22 cellular contexts compared by ENCODE assay signal in the genomic region with DNA sequence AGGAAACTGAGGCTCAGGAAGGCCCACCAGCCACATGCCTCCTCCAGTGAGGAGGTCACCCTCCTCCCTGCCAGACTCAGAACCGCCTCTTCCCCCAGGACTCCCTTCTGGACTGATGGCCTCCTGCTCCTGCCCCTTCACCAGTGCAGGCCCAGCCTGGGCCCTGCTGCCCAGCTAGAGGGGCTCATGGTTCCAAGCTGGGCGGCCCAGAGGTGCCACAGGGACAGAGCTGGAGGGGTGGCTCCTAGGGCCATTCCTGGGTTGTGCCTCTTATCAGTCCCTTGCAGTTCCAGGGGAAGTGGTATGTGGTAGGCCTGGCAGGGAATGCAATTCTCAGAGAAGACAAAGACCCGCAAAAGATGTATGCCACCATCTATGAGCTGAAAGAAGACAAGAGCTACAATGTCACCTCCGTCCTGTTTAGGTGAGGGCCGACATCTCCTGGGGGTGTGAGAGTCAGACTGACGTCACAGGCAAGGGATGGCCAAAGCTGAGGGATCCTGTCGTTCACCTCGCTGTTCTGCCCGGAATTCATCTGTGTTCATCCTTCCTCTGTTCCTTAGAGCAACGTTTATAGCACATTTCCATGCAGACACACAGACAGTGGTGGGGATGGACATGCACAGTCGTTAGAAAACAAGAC. TPM values are rescaled to one million over a fixed set of nuclear protein-coding genes. Genes with fewer than 3 reads are reported as not detected.
DNase-seq lines count a peak whose midpoint lies in the region; ATAC-seq, FAIRE-seq and TF ChIP-seq lines count a peak whose summit lies in the region.
"Had no signal": no experiment of that assay in that cellular context is flagged by ENCODE, and none has a peak within 500 bp of the region (broad histone marks: within the 10 kb centered on the region; RNA-seq: fewer than 3 reads in every experiment).

No MANE protein-coding gene starts in this region.

- BruUV-seq in HepG2 (replicated peaks; lab: Mats Ljungman, UMichigan) = no TSS peak

- TF ChIP-seq EP300 in HepG2 (IDR thresholded peaks at IDR 0.05; ENCODE audit: low read depth in 2 of 2, low read length in 2 of 2) (no peak), HepG2 (CRISPR knock-in tag; IDR thresholded peaks at IDR 0.05; ENCODE audit: borderline replicate concordance) (no peak)

- TF ChIP-seq RAD21 in HepG2 (CRISPR knock-in tag; IDR thresholded peaks at IDR 0.05) = no peak

- in situ Hi-C loops in HepG2 (cut with HindIII; ENCODE audit: extremely low pct_ligation_motif_present, low pct_unique_long_range_greater_than_20kb) = no loop called here

- FAIRE-seq in bronchial epithelial cell (lab: Jason Lieb, UNC) (no peak), HepG2 (lab: Jason Lieb, UNC) (no peak)
- FAIRE-seq: A204.1 had no signal

- TF ChIP-seq POLR2A in HepG2 (IDR thresholded peaks at IDR 0.05; ENCODE audit: insufficient read depth in 1 of 2, low read depth in 2 of 2, low read length in 2 of 2) = no peak

- no peak for TF ChIP-seq CTCF in bronchial epithelial cell (IDR thresholded peaks at IDR 0.05; ENCODE audit: insufficient read depth, low read length, severe bottlenecking)
- no peak for TF ChIP-seq CTCF in HepG2 (CRISPR knock-in tag; IDR thresholded peaks at IDR 0.05)

- H2AFZ ChIP-seq in HepG2 (ENCODE audit: low read length) = no peak overlapping the region

- no peaks in the 10 kb centered on the region for H4K20me1 ChIP-seq in HepG2 (ENCODE audit: insufficient read depth, low read length)

- CTCF ChIA-PET in HepG2 (lab: Yijun Ruan, JAX; ENCODE audit: low intra/inter-chr PET ratio, low total read pairs) = no interaction called here

- no peak; the same call in 2 of the 3 replicates for ATAC-seq in HepG2
- ATAC-seq in aorta (ENCODE audit: low FRiP score) = no peak
- no peak for ATAC-seq in GM21825 (IDR thresholded peaks at IDR 0.05; ENCODE audit: unreplicated experiment)

- H3K79me2 ChIP-seq in HepG2 (ENCODE audit: insufficient read depth, low read length) = no peaks in the 10 kb centered on the region

- H3K27ac ChIP-seq in HepG2 (ENCODE audit: extremely low read length, insufficient read depth, low read length) = no peak overlapping the region
- no peak overlapping the region for H3K27ac ChIP-seq in aorta (ENCODE audit: low read depth in 1 of 2, low read length in 2 of 2)
- H3K27ac ChIP-seq: psoas muscle had no signal

- H3K27me3 ChIP-seq in bronchial epithelial cell (ENCODE audit: control insufficient read depth, insufficient read depth, low read length) (no peaks in the 10 kb centered on the region), HepG2 (ENCODE audit: control insufficient read depth in 1 of 2, insufficient read depth in 2 of 2, low read length in 2 of 2) (peaks cover 9 to 50% of the 10 kb centered on the region in 2 experiments; a peak in 4 of 5 replicates), aorta (ENCODE audit: control insufficient read depth in 1 of 2, insufficient read depth in 2 of 2, low read length in 1 of 2) (no peaks in the 10 kb centered on the region), MG63 (no peaks in the 10 kb centered on the region)
- H3K27me3 ChIP-seq: heart left ventricle had no signal

- H3K4me3 ChIP-seq in bronchial epithelial cell (ENCODE audit: low read depth, low read length) (peak overlapping the region; percentile 14), HepG2 (replicated peaks in 1 of 3; ENCODE audit: insufficient read depth in 1 of 3, low read depth in 2 of 3, low read length in 3 of 3) (peak overlapping the region in 1 of 3 experiments; percentile 50; a peak in 1 of 6 replicates), aorta (ENCODE audit: low read length in 2 of 2) (no peak overlapping the region), MG63 (no peak overlapping the region)
- H3K4me3 ChIP-seq: psoas muscle had no signal

- intact Hi-C loops in HepG2 (cut with micrococcal nuclease; ENCODE audit: unreplicated experiment) = no loop called here
- intact Hi-C loops in aorta (cut with DNase I) = no loop called here

- H3K4me2 ChIP-seq in HepG2 (ENCODE audit: low read depth, low read length) = peak overlapping the region; percentile 71

- H3K36me3 ChIP-seq in bronchial epithelial cell (ENCODE audit: control insufficient read depth, insufficient read depth, low read length) (no peaks in the 10 kb centered on the region), HepG2 (replicated peaks in 1 of 2; ENCODE audit: control insufficient read depth in 1 of 2, insufficient read depth in 2 of 2, low read length in 2 of 2) (no peaks in the 10 kb centered on the region), aorta (ENCODE audit: control insufficient read depth in 1 of 2, insufficient read depth in 2 of 2, low read length in 1 of 2) (no peaks in the 10 kb centered on the region), MG63 (no peaks in the 10 kb centered on the region)
- H3K36me3 ChIP-seq: heart left ventricle had no signal

- H3K4me1 ChIP-seq in HepG2 (ENCODE audit: insufficient read depth, low read length) (peaks cover 71% of the 10 kb centered on the region), aorta (ENCODE audit: control insufficient read depth in 1 of 2, insufficient read depth in 2 of 2, low read length in 2 of 2) (no peaks in the 10 kb centered on the region)

- no peak overlapping the region for H3K9ac ChIP-seq in HepG2 (ENCODE audit: insufficient read depth, low read depth, low read length)

- H3K9me3 ChIP-seq in HepG2 (ENCODE audit: low read length) (no peaks in the 10 kb centered on the region), aorta (ENCODE audit: control insufficient read depth, low read length) (no peaks in the 10 kb centered on the region), MG63 (no peaks in the 10 kb centered on the region)
- H3K9me3 ChIP-seq: heart left ventricle, psoas muscle had no signal

- DNase-seq in activated effector memory CD4-positive, alpha-beta T cell treated with anti-CD3 and anti-CD28 coated beads, Interleukin-2, amount 50 U/mL, for 16 hours = peak; percentile 54
- DNase-seq in activated effector memory CD4-positive, alpha-beta T cell treated with Interleukin-2 at 50 U/mL for 16 hours = no peak
- DNase-seq in bronchial epithelial cell (ENCODE audit: low read depth) = no peak
- no peak for DNase-seq in HepG2 (ENCODE audit: low spot score)
- DNase-seq in aorta = peak; percentile 37 to 56
- no peak for DNase-seq in activated CD8-positive, alpha-beta memory T cell treated with anti-CD3 and anti-CD28 coated beads for 24 hours
- DNase-seq in MG63 = no peak
- DNase-seq: amniotic stem cell; CD8-positive, alpha-beta T cell; cortex of kidney; NCI-H1694 treated with DMSO at 0.1 percent for 48 hours; stimulated activated CD4-positive, alpha-beta T cell treated with anti-CD3 and anti-CD28 coated beads, Interleukin-15, amount 100 ng/mL, for 24 hours; SW 1271 had no signal

- WGBS in HepG2 (ENCODE audit: low lambda C conversion rate) = 41% methylated on average over 9 of the region's 11 CpGs
- whole genome bisulfite sequencing in aorta, 2 donors = 79 to 80% methylated on average over 11 of the region's 11 CpGs

- POLR2A ChIA-PET in HepG2 (lab: Yijun Ruan, JAX) = interaction anchor here (0.6 to 2.3 kb wide), 5 partner anchors 8 to 22 kb away, joined by 3 to 36 read pairs (median 5); partner anchors contain the start of gene BBLN

RNA-seq across cellular contexts. Expression of gene LCN2, which starts 0.8 kb away (rescaled TPM):
- total RNA-seq in bronchial epithelial cell = 48.4 and 110 TPM in 2 replicates
- 0.34 and 0.38 TPM in 2 replicates for total RNA-seq in HepG2 (2016; rRNA removed; fragmentation: Illumina TruSeq; extraction: Trizol)
- 0.40 TPM in 1 of 2 replicates, not detected in the other for total RNA-seq in HepG2 (2016; cell fraction: cytosol; rRNA removed; fragmentation: Illumina TruSeq; extraction: Trizol; ENCODE audit: low read depth)
- total RNA-seq in HepG2 (2016; cell fraction: insoluble cytoplasmic fraction; rRNA removed; fragmentation: Illumina TruSeq; extraction: Trizol) = 0.24 TPM in 1 of 2 replicates, not detected in the other
- 0.34 and 0.38 TPM in 2 replicates for total RNA-seq in HepG2 (2016; cell fraction: membrane; rRNA removed; fragmentation: Illumina TruSeq; extraction: Trizol)
- total RNA-seq in HepG2 (2016; cell fraction: nucleus; rRNA removed; fragmentation: Illumina TruSeq; extraction: Trizol) = not detected in 2 replicates
- polyA plus RNA-seq in HepG2 (2011; rRNA removed) = 1.4 and 2.3 TPM in 2 replicates
- polyA plus RNA-seq in HepG2 (2011; cell fraction: cytosol; rRNA removed) = 0.93 and 2.4 TPM in 2 replicates
- polyA plus RNA-seq in HepG2 (2011; cell fraction: nucleus; rRNA removed) = 4.4 and 6.2 TPM in 2 replicates
- 1.5 and 1.7 TPM in 2 replicates for polyA plus RNA-seq in HepG2 (2012)
- 0.69 and 0.92 TPM in 2 replicates for polyA plus RNA-seq in HepG2 (2016; cell fraction: cytosol; fragmentation: Illumina TruSeq; extraction: Trizol; ENCODE audit: low read depth)
- polyA plus RNA-seq in HepG2 (2016; cell fraction: insoluble cytoplasmic fraction; fragmentation: Illumina TruSeq; extraction: Trizol; ENCODE audit: low read depth) = 0.71 and 0.76 TPM in 2 replicates
- 0.49 and 0.63 TPM in 2 replicates for polyA plus RNA-seq in HepG2 (2016; cell fraction: membrane; fragmentation: Illumina TruSeq; extraction: Trizol; ENCODE audit: low read depth)
- polyA plus RNA-seq in HepG2 (2016; cell fraction: nucleus; fragmentation: Illumina TruSeq; extraction: Trizol; ENCODE audit: insufficient read depth, low read depth) = 1.7 and 3.0 TPM in 2 replicates
- polyA minus RNA-seq in HepG2 (2011; rRNA and poly(A)+ RNA removed; ENCODE audit: low replicate concordance) = 0.44 and 0.52 TPM in 2 replicates
- 0.99 TPM in 1 of 2 replicates, not detected in the other for polyA minus RNA-seq in HepG2 (2011; cell fraction: cytosol; rRNA and poly(A)+ RNA removed)
- not detected in 2 replicates for polyA minus RNA-seq in HepG2 (2011; cell fraction: nucleus; rRNA and poly(A)+ RNA removed)
- 1 to 10 TPM in 1 of 2 donors, under 1 TPM in 1; 0.84 to 1.1 TPM for total RNA-seq in aorta
- polyA plus RNA-seq in aorta = 1 to 10 TPM in 1 of 2 donors, under 1 TPM in 1; 0.90 to 5.6 TPM
- not detected in 2 replicates for total RNA-seq in MG63 (2014; rRNA removed; shearing (Covaris generic); ENCODE audit: low replicate concordance)
- total RNA-seq: activated CD4-positive, alpha-beta T cell treated with anti-CD3 and anti-CD28 coated beads, Interleukin-2, amount 10 ng/mL, durations not matched to agents 7 days and 5 days; activated T-cell treated with anti-CD3 and anti-CD28 coated beads, Interleukin-2, amount 50 U/mL, for 72 hours; CD8-positive, alpha-beta T cell; LHCN-M2; myocyte; NCI-H460 had no signal

RNA-seq across cellular contexts. Expression of gene BBLN, which starts 10.0 kb away (rescaled TPM):
- total RNA-seq in bronchial epithelial cell (28.2 and 29.4 TPM in 2 replicates), HepG2 (2016; rRNA removed; fragmentation: Illumina TruSeq; extraction: Trizol) (22.2 and 33.1 TPM in 2 replicates), aorta (10 to 100 TPM; 46.7 to 54.3 TPM)
- 146 and 177 TPM in 2 replicates for total RNA-seq in HepG2 (2016; cell fraction: cytosol; rRNA removed; fragmentation: Illumina TruSeq; extraction: Trizol; ENCODE audit: low read depth)
- total RNA-seq in HepG2 (2016; cell fraction: insoluble cytoplasmic fraction; rRNA removed; fragmentation: Illumina TruSeq; extraction: Trizol) = 17.4 and 30.2 TPM in 2 replicates
- 86.9 and 114 TPM in 2 replicates for total RNA-seq in HepG2 (2016; cell fraction: membrane; rRNA removed; fragmentation: Illumina TruSeq; extraction: Trizol)
- 11.7 and 11.9 TPM in 2 replicates for total RNA-seq in HepG2 (2016; cell fraction: nucleus; rRNA removed; fragmentation: Illumina TruSeq; extraction: Trizol)
- polyA plus RNA-seq in HepG2 (2011; rRNA removed) (27.6 and 29.5 TPM in 2 replicates), aorta (100 to 1,000 TPM; 164 to 278 TPM)
- 25.8 and 50.8 TPM in 2 replicates for polyA plus RNA-seq in HepG2 (2011; cell fraction: cytosol; rRNA removed)
- 19.2 and 22.8 TPM in 2 replicates for polyA plus RNA-seq in HepG2 (2011; cell fraction: nucleus; rRNA removed)
- polyA plus RNA-seq in HepG2 (2012) = 13.4 and 25.7 TPM in 2 replicates
- 235 and 253 TPM in 2 replicates for polyA plus RNA-seq in HepG2 (2016; cell fraction: cytosol; fragmentation: Illumina TruSeq; extraction: Trizol; ENCODE audit: low read depth)
- polyA plus RNA-seq in HepG2 (2016; cell fraction: insoluble cytoplasmic fraction; fragmentation: Illumina TruSeq; extraction: Trizol; ENCODE audit: low read depth) = 19.0 and 25.9 TPM in 2 replicates
- polyA plus RNA-seq in HepG2 (2016; cell fraction: membrane; fragmentation: Illumina TruSeq; extraction: Trizol; ENCODE audit: low read depth) = 124 and 129 TPM in 2 replicates
- 21.4 TPM in 2 replicates for polyA plus RNA-seq in HepG2 (2016; cell fraction: nucleus; fragmentation: Illumina TruSeq; extraction: Trizol; ENCODE audit: insufficient read depth, low read depth)
- polyA minus RNA-seq in HepG2 (2011; rRNA and poly(A)+ RNA removed; ENCODE audit: low replicate concordance) = 17.1 and 32.9 TPM in 2 replicates
- polyA minus RNA-seq in HepG2 (2011; cell fraction: cytosol; rRNA and poly(A)+ RNA removed) = 13.6 and 21.6 TPM in 2 replicates
- polyA minus RNA-seq in HepG2 (2011; cell fraction: nucleus; rRNA and poly(A)+ RNA removed) = 4.8 and 7.1 TPM in 2 replicates
- total RNA-seq in MG63 (2014; rRNA removed; shearing (Covaris generic); ENCODE audit: low replicate concordance) = 37.3 and 57.0 TPM in 2 replicates

RNA-seq across cellular contexts. Expression of gene PTGES2, which starts 22.5 kb away (rescaled TPM):
- total RNA-seq in bronchial epithelial cell = 130 and 137 TPM in 2 replicates
- total RNA-seq in HepG2 (2016; rRNA removed; fragmentation: Illumina TruSeq; extraction: Trizol) = 68.5 and 79.8 TPM in 2 replicates
- 176 and 179 TPM in 2 replicates for total RNA-seq in HepG2 (2016; cell fraction: cytosol; rRNA removed; fragmentation: Illumina TruSeq; extraction: Trizol; ENCODE audit: low read depth)
- 65.6 and 85.2 TPM in 2 replicates for total RNA-seq in HepG2 (2016; cell fraction: insoluble cytoplasmic fraction; rRNA removed; fragmentation: Illumina TruSeq; extraction: Trizol)
- total RNA-seq in HepG2 (2016; cell fraction: membrane; rRNA removed; fragmentation: Illumina TruSeq; extraction: Trizol) = 80.3 and 84.6 TPM in 2 replicates
- total RNA-seq in HepG2 (2016; cell fraction: nucleus; rRNA removed; fragmentation: Illumina TruSeq; extraction: Trizol) = 40.6 and 44.2 TPM in 2 replicates
- polyA plus RNA-seq in HepG2 (2011; rRNA removed) = 63.7 and 67.2 TPM in 2 replicates
- 53.6 and 85.6 TPM in 2 replicates for polyA plus RNA-seq in HepG2 (2011; cell fraction: cytosol; rRNA removed)
- polyA plus RNA-seq in HepG2 (2011; cell fraction: nucleus; rRNA removed) = 128 and 148 TPM in 2 replicates
- polyA plus RNA-seq in HepG2 (2012) = 39.6 and 40.6 TPM in 2 replicates
- 61.1 and 71.8 TPM in 2 replicates for polyA plus RNA-seq in HepG2 (2016; cell fraction: cytosol; fragmentation: Illumina TruSeq; extraction: Trizol; ENCODE audit: low read depth)
- 67.8 and 88.5 TPM in 2 replicates for polyA plus RNA-seq in HepG2 (2016; cell fraction: insoluble cytoplasmic fraction; fragmentation: Illumina TruSeq; extraction: Trizol; ENCODE audit: low read depth)
- polyA plus RNA-seq in HepG2 (2016; cell fraction: membrane; fragmentation: Illumina TruSeq; extraction: Trizol; ENCODE audit: low read depth) = 68.9 and 78.2 TPM in 2 replicates
- polyA plus RNA-seq in HepG2 (2016; cell fraction: nucleus; fragmentation: Illumina TruSeq; extraction: Trizol; ENCODE audit: insufficient read depth, low read depth) = 101 and 105 TPM in 2 replicates
- 109 and 143 TPM in 2 replicates for polyA minus RNA-seq in HepG2 (2011; rRNA and poly(A)+ RNA removed; ENCODE audit: low replicate concordance)
- polyA minus RNA-seq in HepG2 (2011; cell fraction: cytosol; rRNA and poly(A)+ RNA removed) = 29.5 and 39.2 TPM in 2 replicates
- polyA minus RNA-seq in HepG2 (2011; cell fraction: nucleus; rRNA and poly(A)+ RNA removed) = 39.4 and 44.6 TPM in 2 replicates
- 10 to 100 TPM; 37.1 to 38.5 TPM for total RNA-seq in aorta
- polyA plus RNA-seq in aorta = 10 to 100 TPM; 29.9 to 56.2 TPM
- total RNA-seq in MG63 (2014; rRNA removed; shearing (Covaris generic); ENCODE audit: low replicate concordance) = 114 and 120 TPM in 2 replicates

RNA-seq across cellular contexts. Expression of gene CIZ1, which starts 41.3 kb away (rescaled TPM):
- total RNA-seq in bronchial epithelial cell = 15.0 and 32.0 TPM in 2 replicates
- 25.8 and 30.6 TPM in 2 replicates for total RNA-seq in HepG2 (2016; rRNA removed; fragmentation: Illumina TruSeq; extraction: Trizol)
- 36.1 and 38.7 TPM in 2 replicates for total RNA-seq in HepG2 (2016; cell fraction: cytosol; rRNA removed; fragmentation: Illumina TruSeq; extraction: Trizol; ENCODE audit: low read depth)
- 18.6 and 29.5 TPM in 2 replicates for total RNA-seq in HepG2 (2016; cell fraction: insoluble cytoplasmic fraction; rRNA removed; fragmentation: Illumina TruSeq; extraction: Trizol)
- total RNA-seq in HepG2 (2016; cell fraction: membrane; rRNA removed; fragmentation: Illumina TruSeq; extraction: Trizol) = 57.5 and 63.8 TPM in 2 replicates
- total RNA-seq in HepG2 (2016; cell fraction: nucleus; rRNA removed; fragmentation: Illumina TruSeq; extraction: Trizol) = 29.5 and 33.7 TPM in 2 replicates
- 50.3 and 54.7 TPM in 2 replicates for polyA plus RNA-seq in HepG2 (2011; rRNA removed)
- 20.5 and 28.3 TPM in 2 replicates for polyA plus RNA-seq in HepG2 (2011; cell fraction: cytosol; rRNA removed)
- 114 and 121 TPM in 2 replicates for polyA plus RNA-seq in HepG2 (2011; cell fraction: nucleus; rRNA removed)
- polyA plus RNA-seq in HepG2 (2012) = 52.9 and 73.1 TPM in 2 replicates
- polyA plus RNA-seq in HepG2 (2016; cell fraction: cytosol; fragmentation: Illumina TruSeq; extraction: Trizol; ENCODE audit: low read depth) = 70.7 and 77.7 TPM in 2 replicates
- 39.9 and 54.4 TPM in 2 replicates for polyA plus RNA-seq in HepG2 (2016; cell fraction: insoluble cytoplasmic fraction; fragmentation: Illumina TruSeq; extraction: Trizol; ENCODE audit: low read depth)
- 97.4 and 105 TPM in 2 replicates for polyA plus RNA-seq in HepG2 (2016; cell fraction: membrane; fragmentation: Illumina TruSeq; extraction: Trizol; ENCODE audit: low read depth)
- polyA plus RNA-seq in HepG2 (2016; cell fraction: nucleus; fragmentation: Illumina TruSeq; extraction: Trizol; ENCODE audit: insufficient read depth, low read depth) = 115 and 119 TPM in 2 replicates
- 51.1 and 193 TPM in 2 replicates for polyA minus RNA-seq in HepG2 (2011; rRNA and poly(A)+ RNA removed; ENCODE audit: low replicate concordance)
- 20.0 and 26.1 TPM in 2 replicates for polyA minus RNA-seq in HepG2 (2011; cell fraction: cytosol; rRNA and poly(A)+ RNA removed)
- polyA minus RNA-seq in HepG2 (2011; cell fraction: nucleus; rRNA and poly(A)+ RNA removed) = 18.0 and 23.8 TPM in 2 replicates
- 100 to 1,000 TPM in 1 of 2 donors, 10 to 100 TPM in 1; 82.3 to 117 TPM for total RNA-seq in aorta
- polyA plus RNA-seq in aorta = 10 to 100 TPM; 38.4 to 67.2 TPM
- 5.4 and 12.2 TPM in 2 replicates for total RNA-seq in MG63 (2014; rRNA removed; shearing (Covaris generic); ENCODE audit: low replicate concordance)

RNA-seq across cellular contexts. Expression of gene DNM1, which starts 53.1 kb away (rescaled TPM):
- total RNA-seq in bronchial epithelial cell (0.53 and 0.77 TPM in 2 replicates), HepG2 (2016; rRNA removed; fragmentation: Illumina TruSeq; extraction: Trizol) (0.13 and 0.15 TPM in 2 replicates), aorta (100 to 1,000 TPM in 1 of 2 donors, 1 to 10 TPM in 1; 9.3 to 114 TPM)
- 0.10 TPM in 1 of 2 replicates, not detected in the other for total RNA-seq in HepG2 (2016; cell fraction: cytosol; rRNA removed; fragmentation: Illumina TruSeq; extraction: Trizol; ENCODE audit: low read depth)
- total RNA-seq in HepG2 (2016; cell fraction: insoluble cytoplasmic fraction; rRNA removed; fragmentation: Illumina TruSeq; extraction: Trizol) = 0.15 TPM in 1 of 2 replicates, not detected in the other
- total RNA-seq in HepG2 (2016; cell fraction: membrane; rRNA removed; fragmentation: Illumina TruSeq; extraction: Trizol) = 0.21 TPM in 1 of 2 replicates, not detected in the other
- total RNA-seq in HepG2 (2016; cell fraction: nucleus; rRNA removed; fragmentation: Illumina TruSeq; extraction: Trizol) = 0.22 and 0.38 TPM in 2 replicates
- polyA plus RNA-seq in HepG2 (2011; rRNA removed) (0.58 and 0.91 TPM in 2 replicates), aorta (1 to 10 TPM in 1 of 2 donors, under 1 TPM in 1; 0.43 to 2.1 TPM)
- 0.10 and 0.23 TPM in 2 replicates for polyA plus RNA-seq in HepG2 (2011; cell fraction: cytosol; rRNA removed)
- 5.5 and 6.4 TPM in 2 replicates for polyA plus RNA-seq in HepG2 (2011; cell fraction: nucleus; rRNA removed)
- 1.1 and 1.8 TPM in 2 replicates for polyA plus RNA-seq in HepG2 (2012)
- polyA plus RNA-seq in HepG2 (2016; cell fraction: cytosol; fragmentation: Illumina TruSeq; extraction: Trizol; ENCODE audit: low read depth) = 0.06 and 2.2 TPM in 2 replicates
- polyA plus RNA-seq in HepG2 (2016; cell fraction: insoluble cytoplasmic fraction; fragmentation: Illumina TruSeq; extraction: Trizol; ENCODE audit: low read depth) = 0.17 and 0.45 TPM in 2 replicates
- polyA plus RNA-seq in HepG2 (2016; cell fraction: membrane; fragmentation: Illumina TruSeq; extraction: Trizol; ENCODE audit: low read depth) = 0.13 TPM in 1 of 2 replicates, not detected in the other
- polyA plus RNA-seq in HepG2 (2016; cell fraction: nucleus; fragmentation: Illumina TruSeq; extraction: Trizol; ENCODE audit: insufficient read depth, low read depth) = 0.47 and 1.9 TPM in 2 replicates
- 2.0 and 4.0 TPM in 2 replicates for polyA minus RNA-seq in HepG2 (2011; rRNA and poly(A)+ RNA removed; ENCODE audit: low replicate concordance)
- 0.69 TPM in 1 of 2 replicates, not detected in the other for polyA minus RNA-seq in HepG2 (2011; cell fraction: cytosol; rRNA and poly(A)+ RNA removed)
- 5.0 and 6.2 TPM in 2 replicates for polyA minus RNA-seq in HepG2 (2011; cell fraction: nucleus; rRNA and poly(A)+ RNA removed)
- 0.20 and 0.30 TPM in 2 replicates for total RNA-seq in MG63 (2014; rRNA removed; shearing (Covaris generic); ENCODE audit: low replicate concordance)
- total RNA-seq: myocyte had no signal

Comparison
In these comparisons a context has a peak if more than half of its experiments do, and no peak if none do; other contexts are left out.
1. DNase-seq: peak in activated effector memory CD4-positive, alpha-beta T cell treated with anti-CD3 and anti-CD28 coated beads, Interleukin-2, amount 50 U/mL, for 16 hours (single experiment) and aorta (2 of 2); none in activated effector memory CD4-positive, alpha-beta T cell treated with Interleukin-2 at 50 U/mL for 16 hours (single experiment), bronchial epithelial cell (single experiment), HepG2 (single experiment), activated CD8-positive, alpha-beta memory T cell treated with anti-CD3 and anti-CD28 coated beads for 24 hours (single experiment) and MG63 (single experiment).
2. RNA of gene LCN2, which starts 0.8 kb away (total RNA-seq): 48.4 to 110 TPM in bronchial epithelial cell; 0.84 to 1.1 TPM in aorta, 0.24 to 0.40 TPM in HepG2 and not detected in MG63; every median in the first group is over 10 times any median in the second.